In genomic region chr14:51396222-51396815, GRCh38 we compare ENCODE assay signal across 9 cellular contexts.
DNase-seq lines count a peak whose midpoint lies in the region; ATAC-seq and TF ChIP-seq lines count a peak whose summit lies in the region.
"Had no signal": no experiment of that assay in that cellular context is flagged by ENCODE, and none has a peak within 500 bp of the region (broad histone marks: within the 10 kb centered on the region; RNA-seq: fewer than 3 reads in every experiment).

No MANE protein-coding gene starts in this region.

- H3K36me3 ChIP-seq in heart left ventricle (no peaks in the 10 kb centered on the region), skeletal muscle tissue (ENCODE audit: control insufficient read depth in 3 of 3, insufficient read depth in 3 of 3, low read length in 3 of 3) (no peaks in the 10 kb centered on the region)

- H3K9ac ChIP-seq in skeletal muscle tissue (ENCODE audit: low read depth in 1 of 3, low read length in 3 of 3): no peak overlapping the region

- TF ChIP-seq CTCF in WI38 (IDR thresholded peaks at IDR 0.05; ENCODE audit: low read depth, low read length): no peak
- TF ChIP-seq CTCF in heart left ventricle (IDR thresholded peaks at IDR 0.05): no peak
- TF ChIP-seq CTCF in GM20000 (IDR thresholded peaks at IDR 0.05; ENCODE audit: extremely low read depth, missing control alignments): no peak

- peak; percentile 48 to 67 (median 62) for ATAC-seq in heart left ventricle

- no peaks in the 10 kb centered on the region for H3K27me3 ChIP-seq in heart left ventricle
- no peaks in the 10 kb centered on the region for H3K27me3 ChIP-seq in skeletal muscle tissue (ENCODE audit: control insufficient read depth in 3 of 3, insufficient read depth in 3 of 3, low read length in 3 of 3)

- intact Hi-C loops in heart left ventricle (cut with DNase I): loop anchor here in 2 of 10 donors (10.0 kb wide), 1 partner anchor 258 kb away; the partner anchor contains the start of gene FRMD6 (in 2 of the 2)

- H3K4me1 ChIP-seq in heart left ventricle (peaks cover 0 to 53% (median 30%) of the 10 kb centered on the region in 12 donors), skeletal muscle tissue (ENCODE audit: control insufficient read depth in 3 of 3, insufficient read depth in 3 of 3, low read length in 3 of 3) (peaks cover 13 to 32% (median 19%) of the 10 kb centered on the region in 3 donors)

- H3K4me3 ChIP-seq in WI38 (ENCODE audit: low read depth, low read length): peak overlapping the region; percentile 32
- no peak overlapping the region for H3K4me3 ChIP-seq in heart left ventricle
- H3K4me3 ChIP-seq in skeletal muscle tissue (ENCODE audit: low read length in 3 of 3): no peak overlapping the region

- TF ChIP-seq POLR2A in heart left ventricle (IDR thresholded peaks at IDR 0.05): no peak

- DNase-seq in G401 (ENCODE audit: low spot score) (peak; percentile 45), heart left ventricle (peak in 2 of 5 donors; percentile 17 to 44), GM20000 (ENCODE audit: low spot score) (no peak), cerebellar nuclear complex (lab: John Stamatoyannopoulos, UW) (no peak), foreskin melanocyte (no peak)
- DNase-seq in activated CD4-positive, alpha-beta T cell treated with anti-CD3 and anti-CD28 coated beads, Interleukin-2, amount 50 U/mL, for 48 hours: no peak

- in situ Hi-C loops in G401 (cut with HindIII; ENCODE audit: low sequenced_read_pairs): no loop called here

- peak overlapping the region; percentile 56 to 91 (median 75) for H3K27ac ChIP-seq in heart left ventricle
- peak overlapping the region; percentile 56 for H3K27ac ChIP-seq in skeletal muscle tissue (ENCODE audit: low read depth, low read length)
- H3K27ac ChIP-seq: HL-60 had no signal

- 44 to 61% (median 48%) methylated on average over 11 of the region's 11 CpGs for WGBS in heart left ventricle, 4 donors

- H3K9me3 ChIP-seq in heart left ventricle (no peaks in the 10 kb centered on the region), skeletal muscle tissue (ENCODE audit: control insufficient read depth in 3 of 3, low read length in 3 of 3) (no peaks in the 10 kb centered on the region)
